In genomic region chr20:19720991-19721390, GRCh38 we compare ENCODE assay signal across 18 cellular contexts. TPM values are rescaled to one million over a fixed set of nuclear protein-coding genes. Genes with fewer than 3 reads are reported as not detected.
DNase-seq lines count a peak whose midpoint lies in the region; ATAC-seq lines count a peak whose summit lies in the region.
"Had no signal": no experiment of that assay in that cellular context is flagged by ENCODE, and none has a peak within 500 bp of the region (broad histone marks: within the 10 kb centered on the region; RNA-seq: fewer than 3 reads in every experiment).

No MANE protein-coding gene starts in this region.

- intact Hi-C loops in aorta (cut with DNase I) (no loop called here), posterior vena cava (cut with DNase I) (no loop called here)

- H3K36me3 Mint-ChIP-seq in stimulated activated memory B cell treated with anti-CD40 and anti-IgM and Interleukin-4, amounts not matched to agents 10 μg/mL and 1 μg/mL and 100 μg/mL, for 72 hours, result no peaks in the 10 kb centered on the region
- H3K36me3 Mint-ChIP-seq: CD8-positive, alpha-beta T cell had no signal

- H3K27me3 ChIP-seq in aorta (ENCODE audit: control insufficient read depth in 1 of 2, insufficient read depth in 2 of 2, low read length in 1 of 2), result no peaks in the 10 kb centered on the region
- H3K27me3 ChIP-seq: BLaER1 treated with 17β-estradiol and CSF1 and Interleukin-3, amounts not matched to agents 10 nM and 100 nM had no signal

- H3K4me3 Mint-ChIP-seq in stimulated activated naive CD8-positive, alpha-beta T cell treated with anti-CD3 and anti-CD28 coated beads, Interleukin-15, amount 100 ng/mL, for 72 hours, result no peak overlapping the region
- H3K4me3 Mint-ChIP-seq in stimulated activated memory B cell treated with anti-CD40 and anti-IgM and Interleukin-4, amounts not matched to agents 10 μg/mL and 1 μg/mL and 100 μg/mL, for 72 hours, result no peak overlapping the region
- H3K4me3 Mint-ChIP-seq: B cell; CD4-positive, alpha-beta T cell; CD8-positive, alpha-beta T cell had no signal

- H3K27ac Mint-ChIP-seq in stimulated activated naive CD8-positive, alpha-beta T cell treated with anti-CD3 and anti-CD28 coated beads, Interleukin-15, amount 100 ng/mL, for 72 hours, result no peak overlapping the region
- H3K27ac Mint-ChIP-seq in stimulated activated memory B cell treated with anti-CD40 and anti-IgM and Interleukin-4, amounts not matched to agents 10 μg/mL and 1 μg/mL and 100 μg/mL, for 72 hours, result no peak overlapping the region
- H3K27ac Mint-ChIP-seq: B cell; CD4-positive, alpha-beta T cell; CD8-positive, alpha-beta T cell had no signal

- H3K4me1 Mint-ChIP-seq in stimulated activated naive CD8-positive, alpha-beta T cell treated with anti-CD3 and anti-CD28 coated beads, Interleukin-15, amount 100 ng/mL, for 72 hours, result no peaks in the 10 kb centered on the region
- H3K4me1 Mint-ChIP-seq in stimulated activated memory B cell treated with anti-CD40 and anti-IgM and Interleukin-4, amounts not matched to agents 10 μg/mL and 1 μg/mL and 100 μg/mL, for 72 hours, result peaks cover 10% of the 10 kb centered on the region

- H3K27ac ChIP-seq in aorta (ENCODE audit: low read depth in 1 of 2, low read length in 2 of 2), result no peak overlapping the region
- H3K27ac ChIP-seq: 22Rv1; A549; BLaER1 treated with 17β-estradiol and CSF1 and Interleukin-3, amounts not matched to agents 10 nM and 100 nM; C4-2B had no signal

- 90 to 94% methylated on average over 18 of the region's 18 CpGs for WGBS in aorta, 2 donors

- H3K27me3 Mint-ChIP-seq in stimulated activated naive CD8-positive, alpha-beta T cell treated with anti-CD3 and anti-CD28 coated beads, Interleukin-15, amount 100 ng/mL, for 72 hours, result no peaks in the 10 kb centered on the region
- peaks cover 12% of the 10 kb centered on the region for H3K27me3 Mint-ChIP-seq in stimulated activated memory B cell treated with anti-CD40 and anti-IgM and Interleukin-4, amounts not matched to agents 10 μg/mL and 1 μg/mL and 100 μg/mL, for 72 hours

- H3K4me3 ChIP-seq in aorta (ENCODE audit: low read length in 2 of 2), result no peak overlapping the region
- H3K4me3 ChIP-seq: A549; BLaER1 treated with 17β-estradiol and CSF1 and Interleukin-3, amounts not matched to agents 10 nM and 100 nM had no signal

- peaks cover 5 to 9% of the 10 kb centered on the region in 2 donors for H3K9me3 Mint-ChIP-seq in stimulated activated naive CD8-positive, alpha-beta T cell treated with anti-CD3 and anti-CD28 coated beads, Interleukin-15, amount 100 ng/mL, for 72 hours
- H3K9me3 Mint-ChIP-seq in stimulated activated memory B cell treated with anti-CD40 and anti-IgM and Interleukin-4, amounts not matched to agents 10 μg/mL and 1 μg/mL and 100 μg/mL, for 72 hours, result peaks cover 2% of the 10 kb centered on the region

- H3K4me1 ChIP-seq in aorta (ENCODE audit: control insufficient read depth in 1 of 2, insufficient read depth in 2 of 2, low read length in 2 of 2), result no peaks in the 10 kb centered on the region
- H3K4me1 ChIP-seq: Caco-2 had no signal

- peak; percentile 32 for ATAC-seq in stimulated activated naive CD8-positive, alpha-beta T cell treated with anti-CD3 and anti-CD28 coated beads, Interleukin-15, Interleukin-2, amounts not matched to agents 100 U/mL and 50 U/mL, for 24 hours
- ATAC-seq in stimulated activated naive CD8-positive, alpha-beta T cell treated with anti-CD3 and anti-CD28 coated beads, Interleukin-15, amount 100 ng/mL, for 72 hours, result no peak
- peak; percentile 34 for ATAC-seq in stimulated activated memory B cell treated with anti-CD40 and anti-IgM and Interleukin-4, amounts not matched to agents 10 μg/mL and 1 μg/mL and 100 μg/mL, for 72 hours
- ATAC-seq in aorta (ENCODE audit: low FRiP score) (peak; percentile 19), HG03025 (IDR thresholded peaks at IDR 0.05; ENCODE audit: low FRiP score, unreplicated experiment) (no peak)
- ATAC-seq: A549; CD8-positive, alpha-beta T cell had no signal

- no peak for DNase-seq in stimulated activated naive CD8-positive, alpha-beta T cell treated with anti-CD3 and anti-CD28 coated beads, Interleukin-15, Interleukin-2, amounts not matched to agents 100 U/mL and 50 U/mL, for 24 hours
- DNase-seq in stimulated activated naive CD8-positive, alpha-beta T cell treated with anti-CD3 and anti-CD28 coated beads, Interleukin-15, amount 100 ng/mL, for 72 hours, result no peak
- DNase-seq in aorta (no peak), posterior vena cava (ENCODE audit: low spot score) (no peak)
- DNase-seq: AML-193; Caco-2; Calu3; CD4-positive, alpha-beta T cell; CD8-positive, alpha-beta T cell; DMS79 treated with DMSO at 0.1 percent for 48 hours; GF-D8 had no signal

- H3K36me3 ChIP-seq in aorta (ENCODE audit: control insufficient read depth in 1 of 2, insufficient read depth in 2 of 2, low read length in 1 of 2), result no peaks in the 10 kb centered on the region
- H3K36me3 ChIP-seq: BLaER1 treated with 17β-estradiol and CSF1 and Interleukin-3, amounts not matched to agents 10 nM and 100 nM had no signal

- H3K9me3 ChIP-seq in aorta (ENCODE audit: control insufficient read depth, low read length), result no peaks in the 10 kb centered on the region

RNA-seq across cellular contexts. Expression of gene RIN2, which starts 37.1 kb away (rescaled TPM):
- total RNA-seq in aorta, result 100 to 1,000 TPM in 1 of 2 donors, 10 to 100 TPM in 1; 67.0 to 128 TPM
- 10 to 100 TPM; 17.0 to 24.7 TPM for polyA plus RNA-seq in aorta
- total RNA-seq in posterior vena cava, result 10 to 100 TPM; 49.2 to 68.0 TPM
- total RNA-seq: CD8-positive, alpha-beta T cell had no signal

Comparison
In these comparisons a context has a peak if more than half of its experiments do, and no peak if none do; other contexts are left out.
1. ATAC-seq: peak in stimulated activated naive CD8-positive, alpha-beta T cell treated with anti-CD3 and anti-CD28 coated beads, Interleukin-15, Interleukin-2, amounts not matched to agents 100 U/mL and 50 U/mL, for 24 hours (single experiment), stimulated activated memory B cell treated with anti-CD40 and anti-IgM and Interleukin-4, amounts not matched to agents 10 μg/mL and 1 μg/mL and 100 μg/mL, for 72 hours (single experiment) and aorta (single experiment); none in stimulated activated naive CD8-positive, alpha-beta T cell treated with anti-CD3 and anti-CD28 coated beads, Interleukin-15, amount 100 ng/mL, for 72 hours (single experiment) and HG03025 (single experiment).